Comparison of ENCODE assay signal across 8 cellular contexts in the genomic region with DNA sequence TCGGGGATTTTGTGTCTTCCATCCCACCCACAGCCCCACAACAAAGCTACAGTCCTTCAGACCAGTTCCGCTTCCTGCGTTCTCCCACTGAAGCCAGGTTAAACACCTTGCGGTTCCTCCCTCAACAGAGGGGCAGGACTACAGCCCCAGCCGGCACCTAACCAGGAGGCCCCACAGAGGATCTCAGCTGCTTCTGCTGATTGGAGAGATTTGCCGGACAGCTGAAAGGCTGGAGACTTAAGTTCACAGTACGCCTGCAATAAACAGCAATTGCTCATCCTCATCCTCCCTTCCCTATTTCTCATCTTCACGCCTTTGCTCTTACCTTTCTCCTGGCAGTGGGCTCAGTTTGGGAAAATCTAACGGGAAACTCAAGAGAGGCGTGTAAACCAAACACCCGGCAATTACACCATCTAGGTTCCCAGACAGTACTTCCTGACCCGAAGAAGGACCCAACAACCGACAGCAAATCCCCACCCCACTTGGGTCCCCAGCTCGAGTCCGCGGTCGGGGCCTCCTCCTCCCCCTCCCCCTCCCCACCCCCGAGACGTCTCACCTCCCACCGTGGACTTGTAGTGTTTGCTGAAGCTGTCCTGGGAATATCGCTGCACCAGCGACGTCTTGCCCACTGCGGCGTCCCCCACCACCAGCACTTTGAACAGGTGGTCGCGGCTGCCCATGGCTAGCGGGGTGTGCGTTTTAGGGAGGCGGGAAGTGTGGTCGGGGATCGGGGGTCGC. TPM values are rescaled to one million over a fixed set of nuclear protein-coding genes. Genes with fewer than 3 reads are reported as not detected.
DNase-seq lines count a peak whose midpoint lies in the region; TF ChIP-seq lines count a peak whose summit lies in the region.

No MANE protein-coding gene starts in this region.

- TF ChIP-seq CTCF in OCI-LY3 (IDR thresholded peaks at IDR 0.05; ENCODE audit: low read depth, low read length) (no peak), left ventricle myocardium inferior (IDR thresholded peaks at IDR 0.05; ENCODE audit: borderline replicate concordance) (no peak), retinal pigment epithelial cell (conservative IDR thresholded peaks at IDR 0.05; ENCODE audit: low read depth, low read length) (no peak)

- intact Hi-C loops in left ventricle myocardium inferior (cut with micrococcal nuclease): no loop called here

- peaks cover 93% of the 10 kb centered on the region for H3K79me2 ChIP-seq in OCI-LY3 (ENCODE audit: low read length)

- H3K36me3 ChIP-seq in OCI-LY3 (replicated peaks; ENCODE audit: low read depth, low read length): peaks cover 67% of the 10 kb centered on the region
- H3K36me3 ChIP-seq in left ventricle myocardium inferior: peaks cover 10% of the 10 kb centered on the region

- peak overlapping the region; percentile 92 for H3K27ac ChIP-seq in OCI-LY3 (ENCODE audit: low read length)
- peak overlapping the region; percentile 60 for H3K27ac ChIP-seq in left ventricle myocardium inferior (replicated peaks)

- peaks cover 47% of the 10 kb centered on the region for H3K4me1 ChIP-seq in OCI-LY3 (ENCODE audit: low read length)
- peaks cover 20% of the 10 kb centered on the region for H3K4me1 ChIP-seq in left ventricle myocardium inferior

- peak; percentile 36 for DNase-seq in activated CD4-positive, CD25-positive, alpha-beta regulatory T cell treated with anti-CD3 and anti-CD28 coated beads, Interleukin-2, amount 50 U/mL, for 72 hours
- DNase-seq in activated CD4-positive, CD25-positive, alpha-beta regulatory T cell (lab: John Stamatoyannopoulos, UW): no peak
- peak; percentile 42 for DNase-seq in activated gamma-delta T cell treated with anti-CD3 and anti-CD28 coated beads, Interleukin-2, amount 50 U/mL, for 16 hours (ENCODE audit: low read depth)
- no peak for DNase-seq in left ventricle myocardium inferior
- no peak for DNase-seq in retinal pigment epithelial cell (ENCODE audit: low read depth)
- no peak for DNase-seq in ACHN
- no peak for DNase-seq in globus pallidus (ENCODE audit: low spot score)

- H3K27me3 ChIP-seq in OCI-LY3 (ENCODE audit: low read depth, low read length) (no peaks in the 10 kb centered on the region), left ventricle myocardium inferior (ENCODE audit: low read depth) (no peaks in the 10 kb centered on the region)

- no peak overlapping the region for H2AFZ ChIP-seq in OCI-LY3 (ENCODE audit: low read depth, low read length)

- H3K9me3 ChIP-seq in OCI-LY3 (ENCODE audit: insufficient read depth, low read length) (no peaks in the 10 kb centered on the region), left ventricle myocardium inferior (replicated peaks) (no peaks in the 10 kb centered on the region)

- H3K4me2 ChIP-seq in OCI-LY3 (ENCODE audit: low read length): peak overlapping the region; percentile 81

- in situ Hi-C loops in ACHN (cut with HindIII; ENCODE audit: low pct_ligation_motif_present, low pct_unique_long_range_greater_than_20kb, low sequenced_read_pairs): no loop called here

- no peaks in the 10 kb centered on the region for H4K20me1 ChIP-seq in OCI-LY3 (ENCODE audit: insufficient read depth, low read length)

- peak overlapping the region; percentile 94 for H3K9ac ChIP-seq in OCI-LY3 (ENCODE audit: low read length)

- peak overlapping the region; percentile 76 for H3K4me3 ChIP-seq in OCI-LY3 (ENCODE audit: low read length)
- H3K4me3 ChIP-seq in left ventricle myocardium inferior: peak overlapping the region; percentile 85
- H3K4me3 ChIP-seq in retinal pigment epithelial cell (ENCODE audit: low read length): peak overlapping the region; percentile 91

RNA-seq across cellular contexts. Expression of a gene that starts 0.8 kb away (rescaled TPM):
- total RNA-seq in left ventricle myocardium inferior: 13.7 TPM

RNA-seq across cellular contexts. Expression of a gene that starts 24.5 kb away (rescaled TPM):
- 217 TPM for total RNA-seq in left ventricle myocardium inferior

RNA-seq across cellular contexts. Expression of a gene that starts 38.6 kb away (rescaled TPM):
- total RNA-seq in left ventricle myocardium inferior: 486 TPM

Comparison
In these comparisons a context has a peak if more than half of its experiments do, and no peak if none do; other contexts are left out.
1. DNase-seq: peak in activated CD4-positive, CD25-positive, alpha-beta regulatory T cell treated with anti-CD3 and anti-CD28 coated beads, Interleukin-2, amount 50 U/mL, for 72 hours (single experiment) and activated gamma-delta T cell treated with anti-CD3 and anti-CD28 coated beads, Interleukin-2, amount 50 U/mL, for 16 hours (single experiment); none in activated CD4-positive, CD25-positive, alpha-beta regulatory T cell (0 of 4), left ventricle myocardium inferior (single experiment), retinal pigment epithelial cell (single experiment), ACHN (single experiment) and globus pallidus (single experiment).
2. Peak in every context shown above with its lines, with median percentiles within 50 percentile points of each other: H3K4me3 ChIP-seq.